8 cellular contexts compared by ENCODE assay signal in the genomic region with DNA sequence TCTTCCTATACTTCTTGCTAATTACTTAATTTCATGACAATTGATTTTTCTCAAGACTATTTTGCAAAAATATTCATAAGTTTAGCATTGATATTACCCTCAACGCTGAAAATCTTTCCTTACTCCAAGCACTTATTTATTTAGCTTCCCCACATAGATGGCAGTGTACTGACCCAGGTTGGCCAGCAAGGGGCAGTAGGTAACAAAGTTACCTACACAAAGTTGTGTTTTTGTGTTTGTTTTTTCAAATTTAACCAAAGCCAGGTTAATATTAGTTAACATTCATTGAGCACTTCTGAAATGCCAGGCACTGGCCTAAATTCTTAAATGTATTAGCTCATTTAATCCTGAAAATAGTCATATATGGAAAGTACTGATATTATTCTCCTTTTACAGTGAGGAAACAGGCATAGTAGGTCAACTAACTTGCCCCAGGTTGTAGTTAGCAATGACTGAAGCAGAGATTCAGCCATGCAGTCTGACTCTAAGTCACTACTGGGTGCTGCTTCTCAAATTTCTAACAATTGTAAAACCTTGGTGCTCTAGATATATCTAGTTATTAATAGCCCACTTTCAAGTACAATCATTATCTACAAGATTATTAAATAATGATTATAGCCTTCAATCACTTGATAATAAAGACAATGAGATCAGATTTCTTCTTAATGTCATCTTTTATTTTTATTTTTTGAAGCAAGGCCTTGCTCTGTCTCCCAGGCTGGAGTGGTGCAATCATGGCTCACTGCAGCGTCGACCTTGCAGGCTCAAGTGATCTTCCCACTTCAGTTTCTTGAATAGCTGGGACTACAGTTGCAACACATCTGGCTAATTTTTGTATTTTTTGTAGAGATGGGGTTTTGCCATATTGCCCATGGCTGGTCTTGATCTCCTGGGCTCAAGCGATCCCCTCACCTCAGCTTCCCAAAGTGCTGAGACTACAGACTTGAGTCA. TPM values are rescaled to one million over a fixed set of nuclear protein-coding genes. Genes with fewer than 3 reads are reported as not detected.
DNase-seq lines count a peak whose midpoint lies in the region; ATAC-seq and TF ChIP-seq lines count a peak whose summit lies in the region.

No MANE protein-coding gene starts in this region.

- peak; percentile 59 for DNase-seq in activated CD4-positive, alpha-beta T cell treated with anti-CD3 and anti-CD28 coated beads for 36 hours
- no peak for DNase-seq in activated CD4-positive, alpha-beta T cell treated with anti-CD3 and anti-CD28 coated beads for 1 hour
- DNase-seq in RWPE1 (ENCODE audit: low spot score), result peak; percentile 15
- peak; percentile 30 for DNase-seq in cerebellum (ENCODE audit: low spot score)
- peak; percentile 32 for DNase-seq in medulla oblongata (ENCODE audit: extremely low spot score)
- no peak for DNase-seq in aorta
- DNase-seq in hepatic stellate cell (ENCODE audit: low spot score), result no peak

- H3K27me3 ChIP-seq in aorta (ENCODE audit: control insufficient read depth in 1 of 2, insufficient read depth in 2 of 2, low read length in 1 of 2), result no peaks in the 10 kb centered on the region

- H3K9me3 Mint-ChIP-seq in activated CD4-positive, alpha-beta T cell treated with anti-CD3 and anti-CD28 coated beads for 36 hours (ENCODE audit: low read depth), result peaks cover 3% of the 10 kb centered on the region

- TF ChIP-seq CTCF in RWPE1 (conservative IDR thresholded peaks at IDR 0.05; ENCODE audit: low read depth), result peak; percentile 83

- WGBS in aorta, 2 donors, result 73 to 74% methylated on average over 4 of the region's 4 CpGs

- CTCF ChIA-PET in activated CD4-positive, alpha-beta T cell treated with anti-CD3 and anti-CD28 coated beads for 36 hours (lab: Charles Lee), result interaction anchor here (0.6 to 2.6 kb wide), 15 partner anchors 8 to 340 kb away, joined by 3 to 15 read pairs (median 4); no protein-coding TSS in a partner anchor
- CTCF ChIA-PET in RWPE1 (lab: Yijun Ruan, JAX), result interaction anchor here (0.6 to 3.1 kb wide), 8 partner anchors 8 to 624 kb away, joined by 3 to 17 read pairs (median 3); no protein-coding TSS in a partner anchor

- H3K36me3 Mint-ChIP-seq in activated CD4-positive, alpha-beta T cell treated with anti-CD3 and anti-CD28 coated beads for 36 hours (ENCODE audit: low read depth), result no peaks in the 10 kb centered on the region

- peak; percentile 59 for ATAC-seq in activated CD4-positive, alpha-beta T cell treated with anti-CD3 and anti-CD28 coated beads for 36 hours
- ATAC-seq in HG03095 (IDR thresholded peaks at IDR 0.05; ENCODE audit: unreplicated experiment), result peak; percentile 71
- peak; percentile 69 for ATAC-seq in aorta (ENCODE audit: low FRiP score)

- H3K4me3 Mint-ChIP-seq in activated CD4-positive, alpha-beta T cell treated with anti-CD3 and anti-CD28 coated beads for 36 hours, result no peak overlapping the region

- H3K4me1 Mint-ChIP-seq in activated CD4-positive, alpha-beta T cell treated with anti-CD3 and anti-CD28 coated beads for 36 hours, result peaks cover 6% of the 10 kb centered on the region

- peaks cover 0 to under 1% of the 10 kb centered on the region in 2 donors for H3K4me1 ChIP-seq in aorta (ENCODE audit: control insufficient read depth in 1 of 2, insufficient read depth in 2 of 2, low read length in 2 of 2)

- POLR2A ChIA-PET in activated CD4-positive, alpha-beta T cell treated with anti-CD3 and anti-CD28 coated beads for 36 hours (lab: Charles Lee), result no interaction called here
- POLR2A ChIA-PET in RWPE1 (lab: Yijun Ruan, JAX; ENCODE audit: low non-redundant PET), result no interaction called here

- no peak overlapping the region for H3K27ac Mint-ChIP-seq in activated CD4-positive, alpha-beta T cell treated with anti-CD3 and anti-CD28 coated beads for 36 hours

- intact Hi-C loops in activated CD4-positive, alpha-beta T cell treated with anti-CD3 and anti-CD28 coated beads for 36 hours (cut with DNase I, micrococcal nuclease), result loop anchor here (1.0 kb wide), 2 partner anchors 54 to 230 kb away; no protein-coding TSS in a partner anchor
- intact Hi-C loops in aorta (cut with DNase I), result no loop called here

- H3K36me3 ChIP-seq in aorta (ENCODE audit: control insufficient read depth in 1 of 2, insufficient read depth in 2 of 2, low read length in 1 of 2), result peaks cover 0 to under 1% of the 10 kb centered on the region in 2 donors

- H3K4me3 ChIP-seq in aorta (ENCODE audit: low read length in 2 of 2), result no peak overlapping the region

- H3K27me3 Mint-ChIP-seq in activated CD4-positive, alpha-beta T cell treated with anti-CD3 and anti-CD28 coated beads for 36 hours, result no peaks in the 10 kb centered on the region

- no peaks in the 10 kb centered on the region for H3K9me3 ChIP-seq in aorta (ENCODE audit: control insufficient read depth, low read length)

- no peak overlapping the region for H3K27ac ChIP-seq in RWPE1
- no peak overlapping the region for H3K27ac ChIP-seq in aorta (ENCODE audit: low read depth in 1 of 2, low read length in 2 of 2)

RNA-seq across cellular contexts. Expression of a gene that starts 5.8 kb away (rescaled TPM):
- total RNA-seq in activated CD4-positive, alpha-beta T cell treated with anti-CD3 and anti-CD28 coated beads for 36 hours, result 10 to 100 TPM; 48.8 to 76.8 TPM
- total RNA-seq in cerebellum (16.0 TPM), aorta (10 to 100 TPM; 16.7 to 22.5 TPM)
- polyA plus RNA-seq in aorta, result 10 to 100 TPM; 29.4 to 64.2 TPM

RNA-seq across cellular contexts. Expression of a gene that starts 31.8 kb away (rescaled TPM):
- total RNA-seq in activated CD4-positive, alpha-beta T cell treated with anti-CD3 and anti-CD28 coated beads for 36 hours, result 10 to 100 TPM; 10.8 to 11.0 TPM
- 4.7 TPM for total RNA-seq in cerebellum
- 10 to 100 TPM; 18.5 to 38.4 TPM for total RNA-seq in aorta
- polyA plus RNA-seq in aorta, result 10 to 100 TPM in 1 of 2 donors, 1 to 10 TPM in 1; 2.4 to 19.9 TPM

Comparison
In these comparisons a context has a peak if more than half of its experiments do, and no peak if none do; other contexts are left out.
1. DNase-seq: peak in activated CD4-positive, alpha-beta T cell treated with anti-CD3 and anti-CD28 coated beads for 36 hours (single experiment), RWPE1 (single experiment), cerebellum (single experiment) and medulla oblongata (single experiment); none in activated CD4-positive, alpha-beta T cell treated with anti-CD3 and anti-CD28 coated beads for 1 hour (single experiment), aorta (0 of 2) and hepatic stellate cell (single experiment).
2. intact Hi-C loops: an anchor here in activated CD4-positive, alpha-beta T cell treated with anti-CD3 and anti-CD28 coated beads for 36 hours (1.0 kb wide); none called in aorta.
3. Peak in every context shown above with its lines, with median percentiles within 50 percentile points of each other: ATAC-seq.